Comparison of ENCODE assay signal across 39 cellular contexts in genomic region chr4:173845580-173845979, GRCh38.
"Had no signal": no experiment of that assay in that cellular context is flagged by ENCODE, and none has a peak within 500 bp of the region (broad histone marks: within the 10 kb centered on the region; RNA-seq: fewer than 3 reads in every experiment).

No MANE protein-coding gene starts in this region.

- H3K4me3 ChIP-seq: adrenal gland, ascending aorta, body of pancreas, breast epithelium, cardiac muscle cell had no signal

- DNase-seq: activated effector memory CD4-positive, alpha-beta T cell treated with anti-CD3 and anti-CD28 coated beads, Interleukin-2, amount 50 U/mL, for 16 hours; activated effector memory CD4-positive, alpha-beta T cell treated with Interleukin-2 at 50 U/mL for 16 hours; activated gamma-delta T cell; activated gamma-delta T cell treated with Interleukin-2 at 50 U/mL for 16 hours; activated naive CD4-positive, alpha-beta T cell; activated naive CD4-positive, alpha-beta T cell treated with anti-CD3 and anti-CD28 coated beads for 36 hours; activated naive CD4-positive, alpha-beta T cell treated with anti-CD3 and anti-CD28 coated beads, Interleukin-2, amount 10 ng/mL, durations not matched to agents 7 days and 5 days; activated naive CD4-positive, alpha-beta T cell treated with anti-CD3 and anti-CD28 coated beads, Interleukin-2, amount 50 U/mL, for 16 hours; activated naive CD4-positive, alpha-beta T cell treated with Interleukin-2 at 50 U/mL for 16 hours; activated naive CD8-positive, alpha-beta T cell treated with anti-CD3 and anti-CD28 coated beads for 36 hours; activated naive CD8-positive, alpha-beta T cell treated with anti-CD3 and anti-CD28 coated beads, Interleukin-2, amount 10 ng/mL, durations not matched to agents 7 days and 5 days; activated naive CD8-positive, alpha-beta T cell treated with anti-CD3 and anti-CD28 coated beads, Interleukin-2, amount 50 U/mL, for 24 hours; activated T-cell treated with anti-CD3 and anti-CD28 coated beads for 4 hours; activated T-cell treated with anti-CD3 and anti-CD28 coated beads, Interleukin-2, amount 50 U/mL, for 1 hour; activated T-cell treated with anti-CD3 and anti-CD28 coated beads, Interleukin-2, amount 50 U/mL, for 24 hours; activated T-cell treated with anti-CD3 and anti-CD28 coated beads, Interleukin-2, amount 50 U/mL, for 4 hours; activated T-cell treated with anti-CD3 and anti-CD28 coated beads, Interleukin-2, amount 50 U/mL, for 48 hours; activated T-cell treated with anti-CD3 and anti-CD28 coated beads, Interleukin-2, amount 50 U/mL, for 72 hours; adrenal gland; amniotic stem cell; amygdala; anterior cingulate cortex; aorta; body of pancreas; brain microvascular endothelial cell; caudate nucleus; central memory CD4-positive, alpha-beta T cell; cerebellar nuclear complex had no signal

- H3K9me3 ChIP-seq: adrenal gland, ascending aorta, body of pancreas had no signal

- H3K4me1 Mint-ChIP-seq: activated naive CD4-positive, alpha-beta T cell treated with anti-CD3 and anti-CD28 coated beads, Interleukin-2, amount 10 ng/mL, durations not matched to agents 7 days and 5 days; activated naive CD4-positive, alpha-beta T cell treated with anti-CD3 and anti-CD28 coated beads, Interleukin-2, amount 50 U/mL, for 24 hours; activated naive CD8-positive, alpha-beta T cell treated with anti-CD3 and anti-CD28 coated beads for 36 hours; activated naive CD8-positive, alpha-beta T cell treated with anti-CD3 and anti-CD28 coated beads, Interleukin-2, amount 10 ng/mL, durations not matched to agents 7 days and 5 days; activated naive CD8-positive, alpha-beta T cell treated with anti-CD3 and anti-CD28 coated beads, Interleukin-2, amount 50 U/mL, for 24 hours; activated T-helper 17 cell treated with anti-CD3 and anti-CD28 coated beads, Interleukin-2, amount 50 U/mL, for 72 hours; brain; central memory CD8-positive, alpha-beta T cell had no signal

- H3K4me3 Mint-ChIP-seq: activated naive CD4-positive, alpha-beta T cell treated with anti-CD3 and anti-CD28 coated beads for 36 hours; activated naive CD4-positive, alpha-beta T cell treated with anti-CD3 and anti-CD28 coated beads, Interleukin-2, amount 10 ng/mL, durations not matched to agents 7 days and 5 days; activated naive CD4-positive, alpha-beta T cell treated with anti-CD3 and anti-CD28 coated beads, Interleukin-2, amount 50 U/mL, for 24 hours; activated naive CD8-positive, alpha-beta T cell; activated naive CD8-positive, alpha-beta T cell treated with anti-CD3 and anti-CD28 coated beads for 36 hours; activated naive CD8-positive, alpha-beta T cell treated with anti-CD3 and anti-CD28 coated beads, Interleukin-2, amount 10 ng/mL, durations not matched to agents 7 days and 5 days; activated naive CD8-positive, alpha-beta T cell treated with anti-CD3 and anti-CD28 coated beads, Interleukin-2, amount 50 U/mL, for 24 hours; activated T-cell treated with anti-CD3 and anti-CD28 coated beads, Interleukin-2, amount 50 U/mL, for 24 hours; activated T-cell treated with anti-CD3 and anti-CD28 coated beads, Interleukin-2, amount 50 U/mL, for 4 hours; activated T-cell treated with anti-CD3 and anti-CD28 coated beads, Interleukin-2, amount 50 U/mL, for 72 hours; activated T-helper 1 cell treated with anti-CD3 and anti-CD28 coated beads, Interleukin-12 subunit alpha, Interleukin-12 subunit beta, Interleukin-2, Interleukin-4 antibody, amounts not matched to agents 30 ng/mL and 10 ng/mL and 1 ng/mL, durations not matched to agents 14 hours and 24 hours and 36 hours; activated T-helper 17 cell treated with anti-CD3 and anti-CD28 coated beads, Interleukin-2, amount 50 U/mL, for 72 hours; brain; central memory CD8-positive, alpha-beta T cell had no signal

- H3K27me3 Mint-ChIP-seq: activated naive CD4-positive, alpha-beta T cell treated with anti-CD3 and anti-CD28 coated beads, Interleukin-2, amount 10 ng/mL, durations not matched to agents 7 days and 5 days; activated naive CD8-positive, alpha-beta T cell treated with anti-CD3 and anti-CD28 coated beads for 36 hours; activated naive CD8-positive, alpha-beta T cell treated with anti-CD3 and anti-CD28 coated beads, Interleukin-2, amount 10 ng/mL, durations not matched to agents 7 days and 5 days; activated naive CD8-positive, alpha-beta T cell treated with anti-CD3 and anti-CD28 coated beads, Interleukin-2, amount 50 U/mL, for 24 hours; activated T-cell treated with anti-CD3 and anti-CD28 coated beads, Interleukin-2, amount 50 U/mL, for 24 hours; activated T-helper 17 cell treated with anti-CD3 and anti-CD28 coated beads, Interleukin-2, amount 50 U/mL, for 72 hours; central memory CD8-positive, alpha-beta T cell had no signal

- H3K36me3 ChIP-seq: adrenal gland, ascending aorta, brain microvascular endothelial cell, breast epithelium, cardiac muscle cell had no signal

- ATAC-seq: activated naive CD4-positive, alpha-beta T cell treated with anti-CD3 and anti-CD28 coated beads, Interleukin-2, amount 50 U/mL, for 72 hours; activated naive CD8-positive, alpha-beta T cell treated with anti-CD3 and anti-CD28 coated beads, Interleukin-2, amount 50 U/mL, for 24 hours; activated T-cell treated with anti-CD3 and anti-CD28 coated beads, Interleukin-2, amount 50 U/mL, for 4 hours; activated T-cell treated with anti-CD3 and anti-CD28 coated beads, Interleukin-2, amount 50 U/mL, for 72 hours; activated T-helper 17 cell treated with anti-CD3 and anti-CD28 coated beads, Interleukin-2, amount 50 U/mL, for 72 hours; body of pancreas had no signal

- H3K27ac ChIP-seq: adrenal gland, ascending aorta, body of pancreas, brain microvascular endothelial cell, breast epithelium, cardiac muscle cell had no signal

- H3K9me3 Mint-ChIP-seq: activated naive CD8-positive, alpha-beta T cell treated with anti-CD3 and anti-CD28 coated beads, Interleukin-2, amount 10 ng/mL, durations not matched to agents 7 days and 5 days; central memory CD8-positive, alpha-beta T cell had no signal

- H3K4me1 ChIP-seq: adrenal gland, ascending aorta, body of pancreas, breast epithelium had no signal

- H3K36me3 Mint-ChIP-seq: activated naive CD4-positive, alpha-beta T cell treated with anti-CD3 and anti-CD28 coated beads, Interleukin-2, amount 10 ng/mL, durations not matched to agents 7 days and 5 days; activated naive CD4-positive, alpha-beta T cell treated with anti-CD3 and anti-CD28 coated beads, Interleukin-2, amount 50 U/mL, for 24 hours; activated naive CD8-positive, alpha-beta T cell; activated naive CD8-positive, alpha-beta T cell treated with anti-CD3 and anti-CD28 coated beads for 36 hours; activated naive CD8-positive, alpha-beta T cell treated with anti-CD3 and anti-CD28 coated beads, Interleukin-2, amount 10 ng/mL, durations not matched to agents 7 days and 5 days; brain had no signal

- H3K27me3 ChIP-seq: adrenal gland, ascending aorta, body of pancreas, brain microvascular endothelial cell, breast epithelium, cardiac muscle cell had no signal

- H3K27ac Mint-ChIP-seq: activated naive CD4-positive, alpha-beta T cell treated with anti-CD3 and anti-CD28 coated beads for 36 hours; activated naive CD4-positive, alpha-beta T cell treated with anti-CD3 and anti-CD28 coated beads, Interleukin-2, amount 10 ng/mL, durations not matched to agents 7 days and 5 days; activated naive CD4-positive, alpha-beta T cell treated with anti-CD3 and anti-CD28 coated beads, Interleukin-2, amount 50 U/mL, for 24 hours; activated naive CD4-positive, alpha-beta T cell treated with anti-CD3 and anti-CD28 coated beads, Interleukin-2, amount 50 U/mL, for 72 hours; activated naive CD8-positive, alpha-beta T cell; activated naive CD8-positive, alpha-beta T cell treated with anti-CD3 and anti-CD28 coated beads for 36 hours; activated naive CD8-positive, alpha-beta T cell treated with anti-CD3 and anti-CD28 coated beads, Interleukin-2, amount 10 ng/mL, durations not matched to agents 7 days and 5 days; activated naive CD8-positive, alpha-beta T cell treated with anti-CD3 and anti-CD28 coated beads, Interleukin-2, amount 50 U/mL, for 24 hours; activated T-cell treated with anti-CD3 and anti-CD28 coated beads, Interleukin-2, amount 50 U/mL, for 24 hours; activated T-cell treated with anti-CD3 and anti-CD28 coated beads, Interleukin-2, amount 50 U/mL, for 72 hours; activated T-helper 1 cell treated with anti-CD3 and anti-CD28 coated beads, Interleukin-12 subunit alpha, Interleukin-12 subunit beta, Interleukin-2, Interleukin-4 antibody, amounts not matched to agents 30 ng/mL and 10 ng/mL and 1 ng/mL, durations not matched to agents 14 hours and 24 hours and 36 hours; activated T-helper 17 cell treated with anti-CD3 and anti-CD28 coated beads, Interleukin-2, amount 50 U/mL, for 72 hours; activated T-helper 2 cell treated with anti-CD3 and anti-CD28 coated beads, Interferon-gamma antibody, Interleukin-2, Interleukin-4, amounts not matched to agents 10 μg/mL and 5 μg/mL and 100 μg/mL, durations not matched to agents 14 hours and 24 hours and 36 hours; brain had no signal
